In genomic region chr19:38660724-38661123, GRCh38 we compare ENCODE assay signal across 11 cellular contexts. TPM values are rescaled to one million over a fixed set of nuclear protein-coding genes. Genes with fewer than 3 reads are reported as not detected.
DNase-seq lines count a peak whose midpoint lies in the region; ATAC-seq, FAIRE-seq and TF ChIP-seq lines count a peak whose summit lies in the region.
"Had no signal": no experiment of that assay in that cellular context is flagged by ENCODE, and none has a peak within 500 bp of the region (broad histone marks: within the 10 kb centered on the region; RNA-seq: fewer than 3 reads in every experiment).

No MANE protein-coding gene starts in this region.

- ATAC-seq in PC-3 = no peak

- H3K9me3 ChIP-seq in PC-3 (ENCODE audit: low read length) (no peaks in the 10 kb centered on the region), mucosa of rectum (ENCODE audit: control insufficient read depth in 2 of 2, low read length in 2 of 2) (no peaks in the 10 kb centered on the region), testis (no peaks in the 10 kb centered on the region)

- no peak for FAIRE-seq in GM12892 (lab: Jason Lieb, UNC)

- DNase-seq in PC-3 (no peak), testis (no peak), GM12892 (ENCODE audit: insufficient read length) (no peak), SKM-1 treated with dmso at 0.1 percent for 144 hours (lab: John Stamatoyannopoulos, UW; ENCODE audit: unreplicated experiment) (no peak)
- DNase-seq in stimulated activated CD4-positive, alpha-beta T cell treated with anti-CD3 and anti-CD28 coated beads, Interleukin-4, amount 100 ng/mL, for 1 hour = no peak
- DNase-seq in NK-92 treated with Interleukin-12 subunit alpha and Interleukin-12 subunit beta, amount 100 ng/mL, for 24 hours (lab: John Stamatoyannopoulos, UW) = no peak
- DNase-seq: mesendoderm, NCI-H1092 treated with DMSO at 0.1 percent for 48 hours had no signal

- H4K20me1 ChIP-seq in PC-3 (ENCODE audit: low read length) = peaks cover 32% of the 10 kb centered on the region

- TF ChIP-seq POLR2A in testis (IDR thresholded peaks at IDR 0.05) = no peak
- TF ChIP-seq POLR2A in GM12892 (IDR thresholded peaks at IDR 0.05; ENCODE audit: low read depth, low read length) = no peak

- H3K9me2 ChIP-seq in PC-3 (replicated peaks; ENCODE audit: low read length) = no peaks in the 10 kb centered on the region

- no peaks in the 10 kb centered on the region for H3K27me3 ChIP-seq in PC-3 (ENCODE audit: low read length)
- no peaks in the 10 kb centered on the region for H3K27me3 ChIP-seq in mucosa of rectum (ENCODE audit: control insufficient read depth in 2 of 2, insufficient read depth in 2 of 2, low read length in 2 of 2)
- H3K27me3 ChIP-seq in testis = no peaks in the 10 kb centered on the region

- H3K4me3 ChIP-seq in PC-3 (ENCODE audit: low read length) = no peak overlapping the region
- H3K4me3 ChIP-seq in mucosa of rectum (ENCODE audit: low read length in 2 of 2) = no peak overlapping the region
- H3K4me3 ChIP-seq in testis = no peak overlapping the region

- H3K27ac ChIP-seq in PC-3 (ENCODE audit: low read length) (peak overlapping the region; percentile 99), cingulate gyrus (ENCODE audit: low read depth, low read length) (peak overlapping the region; percentile 0), mucosa of rectum (ENCODE audit: low read depth in 2 of 2, low read length in 2 of 2) (peak overlapping the region; percentile 78 to 81), testis (peak overlapping the region; percentile 83 to 89)

- intact Hi-C loops in PC-3 (cut with micrococcal nuclease) (no loop called here), testis (cut with DNase I; ENCODE audit: low total_unique reads) (no loop called here)

- no TSS peak for BruUV-seq in PC-3 (replicated peaks; lab: Mats Ljungman, UMichigan)

- H3K4me2 ChIP-seq in PC-3 (ENCODE audit: low read length) = peak overlapping the region; percentile 45; the same call in 1 of the 2 replicates

- peaks cover 96% of the 10 kb centered on the region for H3K79me2 ChIP-seq in PC-3 (ENCODE audit: low read length)

- WGBS in testis, 2 donors = 88 to 91% methylated on average over 9 of the region's 9 CpGs

- H3K4me1 ChIP-seq in PC-3 (ENCODE audit: insufficient read depth, low read length) (peaks cover 94% of the 10 kb centered on the region), mucosa of rectum (ENCODE audit: control insufficient read depth in 2 of 2, insufficient read depth in 2 of 2, low read length in 2 of 2) (peaks cover 88 to 92% of the 10 kb centered on the region in 2 donors), testis (peaks cover 87% of the 10 kb centered on the region)

- POLR2A ChIA-PET in PC-3 (lab: Charles Lee; ENCODE audit: unreplicated experiment) = interaction anchor here (1.1 kb wide), 1 partner anchor 14 kb away, joined by 3 read pairs; the partner anchor contains the start of gene ACTN4

- no peak for TF ChIP-seq CTCF in PC-3 (conservative IDR thresholded peaks at IDR 0.05; ENCODE audit: low read depth, low read length)
- no peak for TF ChIP-seq CTCF in testis (IDR thresholded peaks at IDR 0.05)

- no peak overlapping the region for H2AFZ ChIP-seq in PC-3 (ENCODE audit: low read length)

- H3F3A ChIP-seq in PC-3 (ENCODE audit: low read length, unreplicated experiment) = peaks cover 8% of the 10 kb centered on the region

- H3K36me3 ChIP-seq in PC-3 (ENCODE audit: low read depth, low read length) (peaks cover 44% of the 10 kb centered on the region), mucosa of rectum (ENCODE audit: control insufficient read depth in 2 of 2, insufficient read depth in 2 of 2, low read length in 2 of 2) (peaks cover 16 to 23% of the 10 kb centered on the region in 2 donors), testis (ENCODE audit: low read depth, missing control alignments) (no peaks in the 10 kb centered on the region)

- H3K9ac ChIP-seq in PC-3 (ENCODE audit: low read length) = no peak overlapping the region
- H3K9ac ChIP-seq in mucosa of rectum (ENCODE audit: low read depth in 1 of 2, low read length in 2 of 2) = peak overlapping the region; percentile 47 to 49

- CTCF ChIA-PET in PC-3 (lab: Charles Lee) = no interaction called here

RNA-seq across cellular contexts. Expression of gene ACTN4, which starts 13.3 kb away (rescaled TPM):
- total RNA-seq in PC-3 (2014; rRNA removed) (382 and 397 TPM in 2 replicates), testis (100 to 1,000 TPM; 112 to 135 TPM)
- polyA plus RNA-seq in testis (ENCODE audit: insufficient read depth, low read depth, low replicate concordance) = 158 TPM
- 113 TPM for polyA plus RNA-seq in GM12892 (2012; ENCODE audit: missing spikeins)

RNA-seq across cellular contexts. Expression of gene EIF3K, which starts 41.7 kb away (rescaled TPM):
- 310 and 414 TPM in 2 replicates for total RNA-seq in PC-3 (2014; rRNA removed)
- 100 to 1,000 TPM; 195 to 235 TPM for total RNA-seq in testis
- 201 TPM for polyA plus RNA-seq in testis (ENCODE audit: insufficient read depth, low read depth, low replicate concordance)
- 279 TPM for polyA plus RNA-seq in GM12892 (2012; ENCODE audit: missing spikeins)

RNA-seq across cellular contexts. Expression of gene MAP4K1, which starts 43.0 kb away (rescaled TPM):
- total RNA-seq in PC-3 (2014; rRNA removed) = 0.63 and 2.3 TPM in 2 replicates
- total RNA-seq in testis = 1 to 10 TPM; 2.8 to 9.9 TPM
- 8.3 TPM for polyA plus RNA-seq in testis (ENCODE audit: insufficient read depth, low read depth, low replicate concordance)
- 105 TPM for polyA plus RNA-seq in GM12892 (2012; ENCODE audit: missing spikeins)
- total RNA-seq: fibroblast of villous mesenchyme had no signal

Comparison
In these comparisons a context has a peak if more than half of its experiments do, and no peak if none do; other contexts are left out.
1. H3K27ac ChIP-seq: peak in every context shown above with its lines; median percentile 99 in PC-3; 86 in testis; 80 in mucosa of rectum; 0 in cingulate gyrus.